In genomic region chr13:35252536-35253205, GRCh38 we compare ENCODE assay signal across 13 cellular contexts.
DNase-seq lines count a peak whose midpoint lies in the region; ATAC-seq lines count a peak whose summit lies in the region.
"Had no signal": no experiment of that assay in that cellular context is flagged by ENCODE, and none has a peak within 500 bp of the region (broad histone marks: within the 10 kb centered on the region; RNA-seq: fewer than 3 reads in every experiment).

No MANE protein-coding gene starts in this region.

- no peak overlapping the region for H3K27ac ChIP-seq in naive thymus-derived CD4-positive, alpha-beta T cell (ENCODE audit: low read depth, low read length)

- H3K36me3 ChIP-seq in naive thymus-derived CD4-positive, alpha-beta T cell (ENCODE audit: control insufficient read depth in 2 of 3, insufficient read depth in 3 of 3, low read length in 3 of 3): peaks cover 0 to 8% (median 0%) of the 10 kb centered on the region in 3 experiments

- H3K4me3 ChIP-seq in naive thymus-derived CD4-positive, alpha-beta T cell (ENCODE audit: low read length): no peak overlapping the region
- H3K4me3 ChIP-seq: lung had no signal

- DNase-seq in immature natural killer cell (peak; percentile 13 to 47 (median 42)), T-helper 9 cell (no peak), putamen (ENCODE audit: low spot score) (no peak), NCI-H1436 treated with DMSO at 0.1 percent for 48 hours (lab: John Stamatoyannopoulos, UW) (no peak)
- no peak for DNase-seq in naive thymus-derived CD4-positive, alpha-beta T cell
- DNase-seq: activated CD4-positive, alpha-beta T cell treated with anti-CD3 and anti-CD28 coated beads, Interleukin-2, amount 10 ng/mL, durations not matched to agents 7 days and 5 days; Caco-2; head of caudate nucleus had no signal

- ATAC-seq in GM19023 (IDR thresholded peaks at IDR 0.05; ENCODE audit: unreplicated experiment) (peak; percentile 94), GM21717 (IDR thresholded peaks at IDR 0.05; ENCODE audit: unreplicated experiment) (peak; percentile 69), HG03159 (IDR thresholded peaks at IDR 0.05; ENCODE audit: unreplicated experiment) (peak; percentile 90)
- ATAC-seq in naive thymus-derived CD4-positive, alpha-beta T cell: no peak
- ATAC-seq: Right ventricle myocardium inferior had no signal

- peaks cover 0 to 2% (median 1%) of the 10 kb centered on the region in 3 donors for H3K27me3 Mint-ChIP-seq in immature natural killer cell (ENCODE audit: low read depth in 3 of 3)
- no peaks in the 10 kb centered on the region for H3K27me3 Mint-ChIP-seq in naive thymus-derived CD4-positive, alpha-beta T cell
- H3K27me3 Mint-ChIP-seq: activated CD4-positive, alpha-beta T cell treated with anti-CD3 and anti-CD28 coated beads, Interleukin-2, amount 10 ng/mL, durations not matched to agents 7 days and 5 days had no signal

- peak overlapping the region in 4 of 5 donors; percentile 29 to 57 (median 52) for H3K4me3 Mint-ChIP-seq in immature natural killer cell
- no peak overlapping the region for H3K4me3 Mint-ChIP-seq in naive thymus-derived CD4-positive, alpha-beta T cell
- H3K4me3 Mint-ChIP-seq: activated CD4-positive, alpha-beta T cell treated with anti-CD3 and anti-CD28 coated beads, Interleukin-2, amount 10 ng/mL, durations not matched to agents 7 days and 5 days had no signal

- POLR2A ChIA-PET in naive thymus-derived CD4-positive, alpha-beta T cell (lab: Charles Lee): no interaction called here

- CTCF ChIA-PET in naive thymus-derived CD4-positive, alpha-beta T cell (lab: Charles Lee): no interaction called here

- no peaks in the 10 kb centered on the region for H3K27me3 ChIP-seq in naive thymus-derived CD4-positive, alpha-beta T cell (ENCODE audit: control insufficient read depth in 2 of 2, insufficient read depth in 2 of 2, low read length in 2 of 2)

- H3K9me3 ChIP-seq in naive thymus-derived CD4-positive, alpha-beta T cell (ENCODE audit: control insufficient read depth in 2 of 3, low read length in 3 of 3): no peaks in the 10 kb centered on the region
- H3K9me3 ChIP-seq: Caco-2 had no signal

- H3K4me1 Mint-ChIP-seq in immature natural killer cell: peaks cover 24 to 26% of the 10 kb centered on the region in 2 donors
- peaks cover 0 to 7% (median 0%) of the 10 kb centered on the region in 7 donors for H3K4me1 Mint-ChIP-seq in naive thymus-derived CD4-positive, alpha-beta T cell

- H3K36me3 Mint-ChIP-seq in immature natural killer cell: no peaks in the 10 kb centered on the region
- peaks cover 0 to 49% (median 29%) of the 10 kb centered on the region in 5 donors for H3K36me3 Mint-ChIP-seq in naive thymus-derived CD4-positive, alpha-beta T cell

- peak overlapping the region in 4 of 6 donors; percentile 9 to 53 (median 18) for H3K27ac Mint-ChIP-seq in immature natural killer cell
- no peak overlapping the region for H3K27ac Mint-ChIP-seq in naive thymus-derived CD4-positive, alpha-beta T cell
- H3K27ac Mint-ChIP-seq: activated CD4-positive, alpha-beta T cell treated with anti-CD3 and anti-CD28 coated beads, Interleukin-2, amount 10 ng/mL, durations not matched to agents 7 days and 5 days had no signal

- no peaks in the 10 kb centered on the region for H3K4me1 ChIP-seq in naive thymus-derived CD4-positive, alpha-beta T cell (ENCODE audit: control insufficient read depth in 2 of 2, insufficient read depth in 2 of 2, low read length in 2 of 2)
- H3K4me1 ChIP-seq: Caco-2 had no signal

- intact Hi-C loops in naive thymus-derived CD4-positive, alpha-beta T cell (cut with micrococcal nuclease): no loop called here

- H3K9me3 Mint-ChIP-seq in immature natural killer cell: peaks cover 0 to 5% (median 3%) of the 10 kb centered on the region in 6 donors
- peaks cover 0 to 8% (median 2%) of the 10 kb centered on the region in 11 donors for H3K9me3 Mint-ChIP-seq in naive thymus-derived CD4-positive, alpha-beta T cell

Comparison
In these comparisons a context has a peak if more than half of its experiments do, and no peak if none do; other contexts are left out.
1. DNase-seq: peak in immature natural killer cell (3 of 3); none in T-helper 9 cell (single experiment), naive thymus-derived CD4-positive, alpha-beta T cell (0 of 9), putamen (single experiment) and NCI-H1436 treated with DMSO at 0.1 percent for 48 hours (single experiment).
2. H3K27ac Mint-ChIP-seq: peak in immature natural killer cell (4 of 6); none in naive thymus-derived CD4-positive, alpha-beta T cell (0 of 9).
3. H3K4me3 Mint-ChIP-seq: peak in immature natural killer cell (4 of 5); none in naive thymus-derived CD4-positive, alpha-beta T cell (0 of 10).